In the genomic region with DNA sequence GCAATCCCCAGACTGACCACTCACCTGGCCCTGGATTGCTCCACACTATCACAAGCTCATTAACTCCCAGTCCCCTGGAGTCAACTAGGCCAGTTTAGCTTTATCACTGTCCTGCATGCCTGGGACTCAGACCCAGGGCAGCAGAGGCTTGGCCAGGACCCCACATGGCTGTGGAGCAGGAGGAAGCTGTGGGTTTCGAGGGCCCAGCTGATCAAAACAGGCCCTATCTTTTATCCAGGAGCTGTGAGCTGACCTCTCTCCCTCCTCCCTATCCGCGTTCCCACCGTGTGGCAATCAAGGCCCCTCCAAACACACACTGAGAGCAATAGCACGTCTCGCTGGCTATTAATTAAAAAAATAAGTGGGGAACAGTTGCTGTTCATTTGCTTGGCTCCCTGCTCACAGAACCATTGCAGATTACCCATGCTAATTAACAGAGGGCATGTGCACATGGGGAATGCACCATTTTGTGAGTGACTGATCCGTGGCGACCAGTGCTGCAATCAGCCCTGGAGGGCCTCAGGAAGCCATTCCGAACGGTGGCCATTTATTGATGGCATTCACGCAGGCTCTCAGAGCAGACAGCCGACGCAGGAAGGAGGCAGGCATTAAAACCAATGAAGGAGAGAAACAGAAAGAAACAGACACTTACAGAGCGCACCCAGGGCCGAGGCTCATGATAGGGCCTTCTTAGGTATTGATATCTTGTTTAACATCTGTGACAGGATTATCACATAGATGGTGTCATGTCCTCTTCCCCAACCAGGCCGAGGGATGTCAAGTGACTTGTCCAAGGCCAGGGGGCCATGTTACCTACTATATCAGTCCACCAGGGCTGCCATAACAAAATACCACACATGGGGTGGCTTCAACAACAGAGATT, we compare ENCODE assay signal across 31 cellular contexts.
DNase-seq lines count a peak whose midpoint lies in the region; ATAC-seq and TF ChIP-seq lines count a peak whose summit lies in the region.
"Had no signal": no experiment of that assay in that cellular context is flagged by ENCODE, and none has a peak within 500 bp of the region (broad histone marks: within the 10 kb centered on the region; RNA-seq: fewer than 3 reads in every experiment).

No MANE protein-coding gene starts in this region.

- H3K4me2 ChIP-seq in neuronal stem cell (ENCODE audit: insufficient read depth, low read length, poor library complexity, severe bottlenecking) = no peak overlapping the region
- H3K4me2 ChIP-seq: PC-9 had no signal

- no peaks in the 10 kb centered on the region for H3K9me3 Mint-ChIP-seq in chondrocyte (ENCODE audit: low read depth)
- H3K9me3 Mint-ChIP-seq: activated CD4-positive, alpha-beta T cell treated with anti-CD3 and anti-CD28 coated beads, Interleukin-2, amount 10 ng/mL, durations not matched to agents 7 days and 5 days; activated naive CD8-positive, alpha-beta T cell treated with anti-CD3 and anti-CD28 coated beads, Interleukin-2, amount 10 ng/mL, durations not matched to agents 7 days and 5 days; activated T-cell treated with anti-CD3 and anti-CD28 coated beads, Interleukin-2, amount 50 U/mL, for 24 hours; dendritic cell treated with granulocyte-macrophage colony-stimulating factor and Interleukin-4, amounts not matched to agents 40 ng/mL and 50 ng/mL, for 4 days; H9; mesothelial cell of epicardium had no signal

- peaks cover 4% of the 10 kb centered on the region for H3K4me1 Mint-ChIP-seq in chondrocyte (ENCODE audit: low read depth)
- H3K4me1 Mint-ChIP-seq: activated CD4-positive, alpha-beta T cell treated with anti-CD3 and anti-CD28 coated beads, Interleukin-2, amount 10 ng/mL, durations not matched to agents 7 days and 5 days; activated naive CD8-positive, alpha-beta T cell treated with anti-CD3 and anti-CD28 coated beads, Interleukin-2, amount 10 ng/mL, durations not matched to agents 7 days and 5 days had no signal

- H2AFZ ChIP-seq in neuronal stem cell (ENCODE audit: low read length) = no peak overlapping the region
- H2AFZ ChIP-seq: PC-9 had no signal

- no peaks in the 10 kb centered on the region for H3K27me3 Mint-ChIP-seq in chondrocyte (ENCODE audit: low read depth)
- H3K27me3 Mint-ChIP-seq: activated CD4-positive, alpha-beta T cell treated with anti-CD3 and anti-CD28 coated beads, Interleukin-2, amount 10 ng/mL, durations not matched to agents 7 days and 5 days; activated naive CD8-positive, alpha-beta T cell treated with anti-CD3 and anti-CD28 coated beads, Interleukin-2, amount 10 ng/mL, durations not matched to agents 7 days and 5 days; activated T-cell treated with anti-CD3 and anti-CD28 coated beads, Interleukin-2, amount 50 U/mL, for 24 hours; dendritic cell treated with granulocyte-macrophage colony-stimulating factor and Interleukin-4, amounts not matched to agents 40 ng/mL and 50 ng/mL, for 4 days had no signal

- no peak overlapping the region for H3K14ac ChIP-seq in neuronal stem cell (ENCODE audit: low read length)

- no peak overlapping the region for H3K23ac ChIP-seq in neuronal stem cell (ENCODE audit: low read depth, low read length, poor library complexity)

- H3K4ac ChIP-seq in neuronal stem cell (ENCODE audit: low read length) = no peak overlapping the region

- no peak overlapping the region for H2BK12ac ChIP-seq in neuronal stem cell (ENCODE audit: low read length)

- H3K4me3 ChIP-seq in cardiac muscle cell (no peak overlapping the region), right atrium auricular region (no peak overlapping the region), neuronal stem cell (ENCODE audit: low read length in 2 of 2) (no peak overlapping the region), upper lobe of right lung (no peak overlapping the region)
- H3K4me3 ChIP-seq: esophagus muscularis mucosa, MG63, PC-9, transverse colon had no signal

- H3K9me3 ChIP-seq in cardiac muscle cell (ENCODE audit: low read depth) (no peaks in the 10 kb centered on the region), right atrium auricular region (no peaks in the 10 kb centered on the region), neuronal stem cell (replicated peaks in 1 of 2; ENCODE audit: control insufficient read depth in 2 of 2, insufficient read depth in 1 of 2, low read depth in 1 of 2, low read length in 2 of 2) (no peaks in the 10 kb centered on the region), upper lobe of right lung (no peaks in the 10 kb centered on the region)
- H3K9me3 ChIP-seq: esophagus muscularis mucosa, MG63, transverse colon had no signal

- TF ChIP-seq CTCF in cardiac muscle cell (IDR thresholded peaks at IDR 0.05; ENCODE audit: low read depth, low read length) (no peak), right atrium auricular region (IDR thresholded peaks at IDR 0.05) (no peak), chondrocyte (IDR thresholded peaks at IDR 0.05) (no peak), upper lobe of right lung (IDR thresholded peaks at IDR 0.05) (no peak)

- H3K27ac ChIP-seq in cardiac muscle cell (peak overlapping the region; percentile 36), right atrium auricular region (no peak overlapping the region), neuronal stem cell (replicated peaks; ENCODE audit: low read length) (no peak overlapping the region), upper lobe of right lung (no peak overlapping the region)
- H3K27ac ChIP-seq: esophagus muscularis mucosa, HL-60, PC-9, transverse colon had no signal

- peak overlapping the region; percentile 55 for H2BK5ac ChIP-seq in neuronal stem cell (ENCODE audit: low read length)

- H2AK5ac ChIP-seq in neuronal stem cell (ENCODE audit: low read depth, low read length) = no peak overlapping the region

- no CpG with 5 or more reads among the region's 16 CpGs for WGBS in neuronal stem cell (ENCODE audit: extremely low coverage in 2 of 2, insufficient read length in 2 of 2, insufficient replicate concordance in 1 of 2), 2 donors

- no peak for DNase-seq in cardiac muscle cell (ENCODE audit: low read depth in 1 of 2, low spot score in 1 of 2)
- DNase-seq in right atrium auricular region (ENCODE audit: low spot score) = no peak
- peak; percentile 24 for DNase-seq in chondrocyte (ENCODE audit: low spot score)
- no peak for DNase-seq in neuronal stem cell (ENCODE audit: low spot score)
- peak; percentile 32 for DNase-seq in upper lobe of right lung
- DNase-seq in T-helper 9 cell = no peak
- DNase-seq: activated CD4-positive, alpha-beta T cell treated with anti-CD3 and anti-CD28 coated beads, Interleukin-2, amount 10 ng/mL, durations not matched to agents 7 days and 5 days; activated gamma-delta T cell treated with Interleukin-2 at 50 U/mL for 16 hours; activated naive CD8-positive, alpha-beta T cell treated with anti-CD3 and anti-CD28 coated beads, Interleukin-2, amount 10 ng/mL, durations not matched to agents 7 days and 5 days; activated T-cell treated with anti-CD3 and anti-CD28 coated beads, Interleukin-2, amount 50 U/mL, for 24 hours; Calu3; DMS79; foreskin fibroblast; H9; KG1; MG63; NCI-H1105 treated with DMSO at 0.1 percent for 48 hours; NCI-H1930; NCI-H2171 treated with DMSO at 0.1 percent for 48 hours; NCI-H510A treated with DMSO at 0.1 percent for 48 hours; NK-92 treated with Interleukin-12 subunit alpha and Interleukin-12 subunit beta, amount 100 ng/mL, for 24 hours; PC-9; Right ventricle myocardium superior; stimulated activated CD8-positive, alpha-beta memory T cell treated with anti-CD3 and anti-CD28 coated beads, Interleukin-4, amount 100 ng/mL, for 48 hours; transverse colon had no signal

- H2BK15ac ChIP-seq in neuronal stem cell (ENCODE audit: low read length) = no peak overlapping the region

- no peak overlapping the region for H3K18ac ChIP-seq in neuronal stem cell (ENCODE audit: low read length)

- H3K27me3 ChIP-seq in cardiac muscle cell (no peaks in the 10 kb centered on the region), right atrium auricular region (no peaks in the 10 kb centered on the region), neuronal stem cell (ENCODE audit: control insufficient read depth in 3 of 3, insufficient read depth in 3 of 3, low read depth in 1 of 3, low read length in 3 of 3) (no peaks in the 10 kb centered on the region), upper lobe of right lung (no peaks in the 10 kb centered on the region)
- H3K27me3 ChIP-seq: esophagus muscularis mucosa, MG63, transverse colon had no signal

- no peak overlapping the region for H4K8ac ChIP-seq in neuronal stem cell (ENCODE audit: low read depth, low read length)

- ATAC-seq in upper lobe of right lung = no peak
- no peak for ATAC-seq in GM19463 (IDR thresholded peaks at IDR 0.05; ENCODE audit: unreplicated experiment)
- ATAC-seq in GM18868 (IDR thresholded peaks at IDR 0.05; ENCODE audit: unreplicated experiment) = no peak

- intact Hi-C loops in upper lobe of right lung (cut with DNase I) = no loop called here

- H2BK120ac ChIP-seq in neuronal stem cell (ENCODE audit: low read depth, low read length) = no peak overlapping the region

- peaks cover 14% of the 10 kb centered on the region for H3K36me3 Mint-ChIP-seq in chondrocyte (ENCODE audit: low read depth)
- H3K36me3 Mint-ChIP-seq: activated naive CD8-positive, alpha-beta T cell treated with anti-CD3 and anti-CD28 coated beads, Interleukin-2, amount 10 ng/mL, durations not matched to agents 7 days and 5 days had no signal

- H3K79me1 ChIP-seq in neuronal stem cell (ENCODE audit: low read depth, low read length) = no peaks in the 10 kb centered on the region

- H3K4me1 ChIP-seq in cardiac muscle cell (ENCODE audit: low read depth) (no peaks in the 10 kb centered on the region), right atrium auricular region (no peaks in the 10 kb centered on the region), neuronal stem cell (ENCODE audit: control insufficient read depth in 2 of 2, insufficient read depth in 1 of 2, low read depth in 1 of 2, low read length in 2 of 2) (peaks cover 0 to 17% of the 10 kb centered on the region in 2 donors), upper lobe of right lung (no peaks in the 10 kb centered on the region)
- H3K4me1 ChIP-seq: esophagus muscularis mucosa, transverse colon had no signal

- H3K9ac ChIP-seq in neuronal stem cell (ENCODE audit: low read depth, low read length, poor library complexity) = no peak overlapping the region

- no peaks in the 10 kb centered on the region for H3K36me3 ChIP-seq in cardiac muscle cell
- peaks cover 11% of the 10 kb centered on the region for H3K36me3 ChIP-seq in right atrium auricular region
- H3K36me3 ChIP-seq in neuronal stem cell (replicated peaks in 1 of 2; ENCODE audit: control insufficient read depth in 2 of 2, insufficient read depth in 2 of 2, low read length in 2 of 2) = peaks cover 2 to 28% of the 10 kb centered on the region in 2 donors
- H3K36me3 ChIP-seq in upper lobe of right lung = no peaks in the 10 kb centered on the region

- no peak overlapping the region for H3K4me3 Mint-ChIP-seq in chondrocyte (ENCODE audit: unreplicated experiment)
- H3K4me3 Mint-ChIP-seq: activated CD4-positive, alpha-beta T cell treated with anti-CD3 and anti-CD28 coated beads, Interleukin-2, amount 10 ng/mL, durations not matched to agents 7 days and 5 days; activated naive CD8-positive, alpha-beta T cell treated with anti-CD3 and anti-CD28 coated beads, Interleukin-2, amount 10 ng/mL, durations not matched to agents 7 days and 5 days; activated T-cell treated with anti-CD3 and anti-CD28 coated beads, Interleukin-2, amount 50 U/mL, for 24 hours; dendritic cell treated with granulocyte-macrophage colony-stimulating factor and Interleukin-4, amounts not matched to agents 40 ng/mL and 50 ng/mL, for 4 days; H9; mesothelial cell of epicardium had no signal

- H3K27ac Mint-ChIP-seq in chondrocyte (ENCODE audit: unreplicated experiment) = no peak overlapping the region
- H3K27ac Mint-ChIP-seq: activated CD4-positive, alpha-beta T cell treated with anti-CD3 and anti-CD28 coated beads, Interleukin-2, amount 10 ng/mL, durations not matched to agents 7 days and 5 days; activated naive CD8-positive, alpha-beta T cell treated with anti-CD3 and anti-CD28 coated beads, Interleukin-2, amount 10 ng/mL, durations not matched to agents 7 days and 5 days; activated T-cell treated with anti-CD3 and anti-CD28 coated beads, Interleukin-2, amount 50 U/mL, for 24 hours; dendritic cell treated with granulocyte-macrophage colony-stimulating factor and Interleukin-4, amounts not matched to agents 40 ng/mL and 50 ng/mL, for 4 days; H9; mesothelial cell of epicardium had no signal

- H4K91ac ChIP-seq in neuronal stem cell (ENCODE audit: low read depth, low read length, poor library complexity) = no peak overlapping the region

Comparison
In these comparisons a context has a peak if more than half of its experiments do, and no peak if none do; other contexts are left out.
1. DNase-seq: peak in chondrocyte (single experiment) and upper lobe of right lung (single experiment); none in cardiac muscle cell (0 of 2), right atrium auricular region (single experiment), neuronal stem cell (single experiment) and T-helper 9 cell (single experiment).